In genomic region chr7:103887050-103887449, GRCh38 we compare ENCODE assay signal across 25 cellular contexts.
"Had no signal": no experiment of that assay in that cellular context is flagged by ENCODE, and none has a peak within 500 bp of the region (broad histone marks: within the 10 kb centered on the region; RNA-seq: fewer than 3 reads in every experiment).

No MANE protein-coding gene starts in this region.

- H3K27ac ChIP-seq: neural progenitor cell, ovary, parathyroid adenoma, psoas muscle, right lobe of liver, sigmoid colon, stomach, thoracic aorta, thyroid gland, upper lobe of left lung, vagina had no signal

- H3K4me3 ChIP-seq: neural progenitor cell, ovary, psoas muscle, right lobe of liver, sigmoid colon, stomach, thoracic aorta, thyroid gland, tibial nerve, upper lobe of left lung, vagina had no signal

- H3K4me1 ChIP-seq: neural progenitor cell, parathyroid adenoma, psoas muscle, right lobe of liver, sigmoid colon, stomach, thyroid gland, upper lobe of left lung, vagina had no signal

- H3K9me3 ChIP-seq: ovary, psoas muscle, right lobe of liver, thoracic aorta, thyroid gland, vagina had no signal

- FAIRE-seq: small intestine, urothelium cell line had no signal

- H3K9ac ChIP-seq: neural progenitor cell, parathyroid adenoma had no signal

- DNase-seq: occipital lobe; ovary; posterior cingulate gyrus; psoas muscle; right cardiac atrium; right lobe of liver; sigmoid colon; small intestine; stimulated activated CD4-positive, alpha-beta T cell treated with anti-CD3 and anti-CD28 coated beads, Interleukin-15, amount 100 ng/mL, for 24 hours; stimulated activated CD4-positive, alpha-beta T cell treated with anti-CD3 and anti-CD28 coated beads, Interleukin-2, amount 100 ng/mL, for 24 hours; stimulated activated CD4-positive, alpha-beta T cell treated with anti-CD3 and anti-CD28 coated beads, Interleukin-2, amount 100 ng/mL, for 48 hours; stimulated activated CD4-positive, alpha-beta T cell treated with anti-CD3 and anti-CD28 coated beads, Interleukin-4, amount 100 ng/mL, for 24 hours; stimulated activated naive B cell treated with anti-CD40 and anti-IgM and Interleukin-4, amounts not matched to agents 10 μg/mL and 1 μg/mL and 100 μg/mL, for 72 hours; stimulated activated naive CD4-positive, alpha-beta T cell treated with Interleukin-2 at 50 U/mL for 16 hours; stomach; thyroid gland; trophoblast cell; upper lobe of left lung had no signal

- H2AFZ ChIP-seq: neural progenitor cell, parathyroid adenoma had no signal

- ATAC-seq: psoas muscle; right cardiac atrium; right lobe of liver; stimulated activated effector memory CD8-positive, alpha-beta T cell treated with anti-CD3 and anti-CD28 coated beads, Interleukin-12 subunit alpha, Interleukin-12 subunit beta, amount 100 ng/mL, for 72 hours; stimulated activated naive B cell treated with anti-CD40 and anti-IgM and Interleukin-4, amounts not matched to agents 10 μg/mL and 1 μg/mL and 100 μg/mL, for 72 hours had no signal

- H3K36me3 ChIP-seq: neural progenitor cell, ovary, right lobe of liver, sigmoid colon, stomach, thoracic aorta, thyroid gland, tibial nerve, upper lobe of left lung, vagina had no signal

- H3K4me2 ChIP-seq: neural progenitor cell had no signal

- H3K79me2 ChIP-seq: parathyroid adenoma had no signal

- H3K27me3 ChIP-seq: neural progenitor cell, ovary, right lobe of liver, sigmoid colon, stomach, thyroid gland, tibial nerve, upper lobe of left lung, vagina had no signal
